ENCODE assay signal across 17 cellular contexts in the genomic region with DNA sequence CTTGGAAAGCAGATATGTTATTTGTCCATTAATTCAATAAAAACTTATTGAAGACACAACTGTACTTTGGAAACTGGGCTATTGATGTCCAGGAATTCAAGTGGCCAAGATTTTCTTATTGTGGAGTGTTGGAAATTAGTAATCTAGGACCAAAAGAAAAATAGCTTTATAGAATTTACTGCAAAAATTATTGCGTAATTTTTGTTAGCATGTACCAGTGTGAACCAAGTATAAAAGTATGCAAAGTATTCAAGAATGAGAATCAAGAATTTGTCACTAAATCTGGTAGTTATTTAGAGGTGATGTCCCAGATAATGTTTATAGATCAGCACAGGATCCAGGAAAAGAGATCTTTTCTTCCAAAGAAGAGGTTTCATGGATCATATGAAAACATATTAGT.
DNase-seq lines count a peak whose midpoint lies in the region; ATAC-seq and TF ChIP-seq lines count a peak whose summit lies in the region.
"Had no signal": no experiment of that assay in that cellular context is flagged by ENCODE, and none has a peak within 500 bp of the region (broad histone marks: within the 10 kb centered on the region; RNA-seq: fewer than 3 reads in every experiment).

No MANE protein-coding gene starts in this region.

- H2AFZ ChIP-seq in GM23248 (no peak overlapping the region), MM.1S (ENCODE audit: low read length) (no peak overlapping the region)

- no peaks in the 10 kb centered on the region for H3K9me2 ChIP-seq in GM23248 (ENCODE audit: insufficient read depth)
- no peaks in the 10 kb centered on the region for H3K9me2 ChIP-seq in MM.1S (replicated peaks; ENCODE audit: insufficient read depth, low read length)
- H3K9me2 ChIP-seq: SK-N-SH had no signal

- in situ Hi-C loops in GM23248 (cut with MboI): no loop called here

- H3K27ac ChIP-seq in GM23248 (no peak overlapping the region), MM.1S (ENCODE audit: low read length) (no peak overlapping the region)

- no peak for ATAC-seq in GM18867 (IDR thresholded peaks at IDR 0.05; ENCODE audit: unreplicated experiment)

- H3K4me1 ChIP-seq in GM23248 (ENCODE audit: insufficient read depth): peaks cover 38% of the 10 kb centered on the region
- peaks cover 47% of the 10 kb centered on the region for H3K4me1 ChIP-seq in skeletal muscle satellite cell (ENCODE audit: control insufficient read depth, insufficient read depth, low read length)
- no peaks in the 10 kb centered on the region for H3K4me1 ChIP-seq in MM.1S (ENCODE audit: low read length)

- peaks cover 15% of the 10 kb centered on the region; the same call in 1 of the 2 replicates for H3F3A ChIP-seq in GM23248 (ENCODE audit: insufficient read depth)
- no peaks in the 10 kb centered on the region for H3F3A ChIP-seq in MM.1S (ENCODE audit: insufficient read depth, low read length)

- H4K20me1 ChIP-seq in GM23248 (ENCODE audit: insufficient read depth) (no peaks in the 10 kb centered on the region), MM.1S (ENCODE audit: insufficient read depth, low read length) (no peaks in the 10 kb centered on the region)

- WGBS in GM23248 (ENCODE audit: low coverage in 1 of 2, low lambda C conversion rate in 2 of 2, missing lambda C conversion rate in 2 of 2), 2 experiments: 0 to 14% methylated on average over 1 of the region's 1 CpG

- TF ChIP-seq CTCF in MM.1S (IDR thresholded peaks at IDR 0.05; ENCODE audit: low read length): no peak

- H3K9me3 ChIP-seq in GM23248 (ENCODE audit: low read depth): no peaks in the 10 kb centered on the region
- H3K9me3 ChIP-seq in skeletal muscle satellite cell (replicated peaks; ENCODE audit: low read length): no peaks in the 10 kb centered on the region
- no peaks in the 10 kb centered on the region for H3K9me3 ChIP-seq in MM.1S (replicated peaks; ENCODE audit: insufficient read depth, low read length)
- H3K9me3 ChIP-seq: SK-N-SH had no signal

- H3K36me3 ChIP-seq in GM23248 (ENCODE audit: low read depth): no peaks in the 10 kb centered on the region
- H3K36me3 ChIP-seq in skeletal muscle satellite cell (ENCODE audit: insufficient read depth, low read length): no peaks in the 10 kb centered on the region
- H3K36me3 ChIP-seq in MM.1S (replicated peaks; ENCODE audit: insufficient read depth, low read length): no peaks in the 10 kb centered on the region

- H3K4me3 ChIP-seq in GM23248 (no peak overlapping the region), skeletal muscle satellite cell (ENCODE audit: low read length) (no peak overlapping the region), MM.1S (ENCODE audit: low read length) (no peak overlapping the region)

- no peak overlapping the region for H3K9ac ChIP-seq in GM23248
- no peak overlapping the region for H3K9ac ChIP-seq in skeletal muscle satellite cell (ENCODE audit: low read depth, low read length)
- no peak overlapping the region for H3K9ac ChIP-seq in MM.1S (ENCODE audit: low read length)
- H3K9ac ChIP-seq: SK-N-SH had no signal

- no peaks in the 10 kb centered on the region for H3K79me2 ChIP-seq in GM23248 (ENCODE audit: insufficient read depth)
- no peaks in the 10 kb centered on the region for H3K79me2 ChIP-seq in MM.1S (ENCODE audit: low read length)

- peak overlapping the region; percentile 4 for H3K4me2 ChIP-seq in GM23248 (ENCODE audit: unreplicated experiment)
- peak overlapping the region; percentile 33 for H3K4me2 ChIP-seq in skeletal muscle satellite cell (ENCODE audit: low read length)
- no peak overlapping the region for H3K4me2 ChIP-seq in MM.1S (ENCODE audit: low read depth, low read length)
- H3K4me2 ChIP-seq: SK-N-SH had no signal

- no peaks in the 10 kb centered on the region for H3K27me3 ChIP-seq in GM23248 (replicated peaks; ENCODE audit: insufficient read depth)
- no peaks in the 10 kb centered on the region for H3K27me3 ChIP-seq in skeletal muscle satellite cell (ENCODE audit: control insufficient read depth, insufficient read depth, low read length)
- H3K27me3 ChIP-seq in MM.1S (replicated peaks; ENCODE audit: insufficient read depth, low read length): no peaks in the 10 kb centered on the region

- DNase-seq in GM23248: peak; percentile 48
- peak; percentile 20 for DNase-seq in amniotic epithelial cell (ENCODE audit: low read depth)
- DNase-seq in fibroblast of gingiva (ENCODE audit: low read depth): peak; percentile 2
- no peak for DNase-seq in MM.1S
- no peak for DNase-seq in NCI-H748 treated with DMSO at 0.1 percent for 48 hours (lab: John Stamatoyannopoulos, UW)
- DNase-seq: ACHN, DMS79 treated with DMSO at 0.1 percent for 48 hours, GOT3, Kasumi-1, NCI-H1105, NCI-H1694 treated with DMSO at 0.1 percent for 48 hours, OCI-M1, RPMI8226, SHP77 treated with DMSO at 0.1 percent for 48 hours, SK-N-SH had no signal

Comparison
In these comparisons a context has a peak if more than half of its experiments do, and no peak if none do; other contexts are left out.
1. DNase-seq: peak in GM23248 (single experiment), amniotic epithelial cell (single experiment) and fibroblast of gingiva (single experiment); none in MM.1S (single experiment) and NCI-H748 treated with DMSO at 0.1 percent for 48 hours (single experiment).